Comparison of ENCODE assay signal across 8 cellular contexts in the genomic region with DNA sequence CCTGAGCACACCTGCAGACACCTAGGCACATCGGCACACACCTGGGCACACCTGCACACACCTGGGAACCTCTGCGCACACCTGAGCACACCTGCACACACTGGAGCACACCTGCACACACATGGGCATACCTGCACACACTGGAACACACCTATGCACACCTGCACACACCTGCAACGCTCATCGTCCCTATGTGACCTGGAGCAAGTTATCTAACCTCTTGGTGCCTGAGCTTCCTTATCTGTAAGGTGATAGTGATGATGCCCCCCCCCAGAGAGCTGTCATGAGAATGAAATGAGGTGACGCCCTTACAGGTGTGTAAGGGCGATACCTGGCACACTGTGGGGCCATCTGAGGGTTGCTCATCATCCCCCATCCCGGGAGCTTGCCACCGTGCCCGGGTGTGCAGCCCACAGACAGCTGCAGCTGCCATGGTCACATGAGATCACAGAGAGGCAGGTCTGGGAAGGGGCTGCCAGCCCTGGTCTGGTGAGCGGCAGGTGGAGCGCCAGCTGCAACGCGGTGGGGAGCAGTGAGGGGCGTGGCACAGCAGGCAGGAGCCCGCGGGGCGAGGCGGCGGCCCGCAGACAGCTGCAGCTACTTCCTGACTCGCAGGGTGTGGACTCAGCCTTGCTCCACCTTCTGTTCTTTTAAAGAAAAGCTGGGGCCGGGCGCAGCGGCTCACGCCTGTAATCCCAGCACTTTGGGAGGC. TPM values are rescaled to one million over a fixed set of nuclear protein-coding genes. Genes with fewer than 3 reads are reported as not detected.
DNase-seq lines count a peak whose midpoint lies in the region; ATAC-seq and TF ChIP-seq lines count a peak whose summit lies in the region.

No MANE protein-coding gene starts in this region.

- BruUV-seq in HCT116 (replicated peaks; lab: Mats Ljungman, UMichigan), result no TSS peak

- RAD21 ChIA-PET in HCT116 (lab: Charles Lee; ENCODE audit: low non-redundant PET in 1 of 2, low total read pairs in 2 of 2, uncharacterized antibody in 2 of 2, unreplicated experiment in 2 of 2), result interaction anchor here (0.6 to 1.3 kb wide), 3 partner anchors 14 to 185 kb away, joined by 4 to 6 read pairs (median 4); no protein-coding TSS in a partner anchor

- H3K9me3 ChIP-seq in HCT116 (ENCODE audit: control insufficient read depth in 1 of 2, insufficient read depth in 1 of 2, low read depth in 1 of 2, low read length in 2 of 2), result no peaks in the 10 kb centered on the region; a peak in 1 of 4 replicates

- POLR2A ChIA-PET in HCT116 (lab: Charles Lee), result interaction anchor here (1.2 kb wide), 1 partner anchor 12 kb away, joined by 3 read pairs; no protein-coding TSS in a partner anchor

- peak; percentile 85 for ATAC-seq in HCT116

- TF ChIP-seq POLR2A in HCT116 (IDR thresholded peaks at IDR 0.05; ENCODE audit: borderline replicate concordance, extremely low read depth, insufficient read depth, insufficient read length), result no peak
- no peak for TF ChIP-seq POLR2A in lower leg skin (IDR thresholded peaks at IDR 0.05)

- H3K36me3 Mint-ChIP-seq in chondrocyte (ENCODE audit: low read depth), result peaks cover 3% of the 10 kb centered on the region

- no peaks in the 10 kb centered on the region for H3K79me2 ChIP-seq in HCT116 (ENCODE audit: insufficient read depth, low read length)

- H3K9ac ChIP-seq in HCT116 (ENCODE audit: low read length), result peak overlapping the region; percentile 33; the same call in 1 of the 2 replicates

- H3K4me2 ChIP-seq in HCT116 (ENCODE audit: low read length), result peak overlapping the region; percentile 89

- 11 to 12% methylated on average over 23 to 24 of the region's 25 CpGs for WGBS in lower leg skin, 2 donors

- CTCF ChIA-PET in HCT116 (lab: Charles Lee), result interaction anchor here (1.0 to 2.2 kb wide), 7 partner anchors 14 to 186 kb away, joined by 3 to 22 read pairs (median 5); no protein-coding TSS in a partner anchor

- H3K4me1 Mint-ChIP-seq in chondrocyte (ENCODE audit: low read depth), result peaks cover 22% of the 10 kb centered on the region

- no peaks in the 10 kb centered on the region for H3K27me3 ChIP-seq in HCT116 (ENCODE audit: insufficient read depth, low read length)

- no peaks in the 10 kb centered on the region for H4K20me1 ChIP-seq in HCT116 (ENCODE audit: insufficient read depth)

- H3K27me3 Mint-ChIP-seq in chondrocyte (ENCODE audit: low read depth), result peaks cover 25% of the 10 kb centered on the region

- no peaks in the 10 kb centered on the region for H3K36me3 ChIP-seq in HCT116 (ENCODE audit: control insufficient read depth in 1 of 2, insufficient read depth in 2 of 2, low read length in 2 of 2)

- peak; percentile 92 for DNase-seq in DMS153 (lab: John Stamatoyannopoulos, UW)
- DNase-seq in HCT116 (ENCODE audit: low read depth, low spot score), result peak; percentile 41
- peak; percentile 64 for DNase-seq in NCI-H2029 treated with DMSO at 0.1 percent for 48 hours (lab: John Stamatoyannopoulos, UW)
- peak; percentile 70 for DNase-seq in UCSD-AML1 (lab: John Stamatoyannopoulos, UW; ENCODE audit: unreplicated experiment)
- DNase-seq in chondrocyte (ENCODE audit: low spot score), result no peak
- DNase-seq in retina, result peak; percentile 75
- DNase-seq in head of caudate nucleus, result no peak
- no peak for DNase-seq in lower leg skin (ENCODE audit: low spot score in 2 of 2)

- H3K9me2 ChIP-seq in HCT116 (ENCODE audit: insufficient read depth), result no peaks in the 10 kb centered on the region

- H3K4me3 ChIP-seq in HCT116 (replicated peaks in 1 of 2; ENCODE audit: low read depth in 1 of 2, low read length in 2 of 2), result peak overlapping the region; percentile 28 to 52
- no peak overlapping the region for H3K4me3 ChIP-seq in lower leg skin (ENCODE audit: low read depth, poor library complexity, severe bottlenecking)

- TF ChIP-seq CTCF in HCT116 (IDR thresholded peaks at IDR 0.05 in 2 of 3, conservative IDR thresholded peaks at IDR 0.05 in 1 of 3; ENCODE audit: borderline replicate concordance in 1 of 3, insufficient read depth in 1 of 3, low read depth in 2 of 3, low read length in 2 of 3), result no peak
- peak; percentile 29 for TF ChIP-seq CTCF in chondrocyte (IDR thresholded peaks at IDR 0.05)
- peak in 1 of 3 donors; percentile 17 for TF ChIP-seq CTCF in lower leg skin (IDR thresholded peaks at IDR 0.05)

- intact Hi-C loops in HCT116 (cut with micrococcal nuclease), result loop anchor here (1.0 kb wide), 2 partner anchors 131 to 185 kb away; no protein-coding TSS in a partner anchor
- intact Hi-C loops in head of caudate nucleus (cut with DNase I), result no loop called here
- intact Hi-C loops in lower leg skin (cut with DNase I; ENCODE audit: low total_unique reads), result no loop called here

- H2AFZ ChIP-seq in HCT116 (ENCODE audit: low read depth, low read length, poor library complexity, severe bottlenecking), result peak overlapping the region; percentile 54

- no peak overlapping the region for H3K27ac Mint-ChIP-seq in chondrocyte (ENCODE audit: unreplicated experiment)

- peak overlapping the region; percentile 19 for H3K4me3 Mint-ChIP-seq in chondrocyte (ENCODE audit: unreplicated experiment)

- no peaks in the 10 kb centered on the region for H3K9me3 Mint-ChIP-seq in chondrocyte (ENCODE audit: low read depth)

- peaks cover 14 to 26% of the 10 kb centered on the region in 2 experiments for H3K4me1 ChIP-seq in HCT116 (ENCODE audit: control insufficient read depth in 1 of 2, insufficient read depth in 2 of 2, low read length in 2 of 2)

- no peak for TF ChIP-seq RAD21 in HCT116 (IDR thresholded peaks at IDR 0.05; ENCODE audit: low read depth)

- no peak overlapping the region; the same call in 1 of the 2 replicates for H3K27ac ChIP-seq in HCT116 (ENCODE audit: low read depth, low read length)

TF ChIP-seq in HCT116, 20 proteins besides CTCF, POLR2A, EP300 and RAD21:
- TF ChIP-seq, protein P1, sequence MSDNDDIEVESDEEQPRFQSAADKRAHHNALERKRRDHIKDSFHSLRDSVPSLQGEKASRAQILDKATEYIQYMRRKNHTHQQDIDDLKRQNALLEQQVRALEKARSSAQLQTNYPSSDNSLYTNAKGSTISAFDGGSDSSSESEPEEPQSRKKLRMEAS (IDR thresholded peaks at IDR 0.05), result no peak
- TF ChIP-seq SP1 (IDR thresholded peaks at IDR 0.05; ENCODE audit: low read depth), result no peak; the same call in 1 of the 2 replicates
- TF ChIP-seq EZH2 (IDR thresholded peaks at IDR 0.05), result no peak
- no peak for TF ChIP-seq ZNF274 (IDR thresholded peaks at IDR 0.05; ENCODE audit: low read depth, low read length)
- no peak for TF ChIP-seq FOSL1 (IDR thresholded peaks at IDR 0.05; ENCODE audit: low read depth)
- TF ChIP-seq, protein P2, sequence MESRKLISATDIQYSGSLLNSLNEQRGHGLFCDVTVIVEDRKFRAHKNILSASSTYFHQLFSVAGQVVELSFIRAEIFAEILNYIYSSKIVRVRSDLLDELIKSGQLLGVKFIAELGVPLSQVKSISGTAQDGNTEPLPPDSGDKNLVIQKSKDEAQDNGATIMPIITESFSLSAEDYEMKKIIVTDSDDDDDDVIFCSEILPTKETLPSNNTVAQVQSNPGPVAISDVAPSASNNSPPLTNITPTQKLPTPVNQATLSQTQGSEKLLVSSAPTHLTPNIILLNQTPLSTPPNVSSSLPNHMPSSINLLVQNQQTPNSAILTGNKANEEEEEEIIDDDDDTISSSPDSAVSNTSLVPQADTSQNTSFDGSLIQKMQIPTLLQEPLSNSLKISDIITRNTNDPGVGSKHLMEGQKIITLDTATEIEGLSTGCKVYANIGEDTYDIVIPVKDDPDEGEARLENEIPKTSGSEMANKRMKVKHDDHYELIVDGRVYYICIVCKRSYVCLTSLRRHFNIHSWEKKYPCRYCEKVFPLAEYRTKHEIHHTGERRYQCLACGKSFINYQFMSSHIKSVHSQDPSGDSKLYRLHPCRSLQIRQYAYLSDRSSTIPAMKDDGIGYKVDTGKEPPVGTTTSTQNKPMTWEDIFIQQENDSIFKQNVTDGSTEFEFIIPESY (IDR thresholded peaks at IDR 0.05; ENCODE audit: extremely low read depth, insufficient replicate concordance, low read length), result no peak
- TF ChIP-seq EZH2phosphoT487 (IDR thresholded peaks at IDR 0.05; ENCODE audit: borderline replicate concordance), result no peak
- no peak; the same call in 1 of the 2 replicates for TF ChIP-seq SIN3A (IDR thresholded peaks at IDR 0.05; ENCODE audit: low read depth)

RNA-seq across cellular contexts. Expression of a gene that starts 59.9 kb away (rescaled TPM):
- 124 TPM for total RNA-seq in HCT116 (2021; ENCODE audit: unreplicated experiment)
- polyA plus RNA-seq in HCT116 (2012), result 52.2 and 69.8 TPM in 2 replicates
- total RNA-seq in chondrocyte, result 35.3 to 41.6 TPM (median 41.1 TPM) in 3 replicates
- total RNA-seq in lower leg skin, result 100 to 1,000 TPM in 1 of 4 donors, 10 to 100 TPM in 3; 15.5 to 250 (median 19.6) TPM

Comparison
In these comparisons a context has a peak if more than half of its experiments do, and no peak if none do; other contexts are left out.
1. DNase-seq: peak in DMS153 (single experiment), HCT116 (single experiment), NCI-H2029 treated with DMSO at 0.1 percent for 48 hours (single experiment), UCSD-AML1 (single experiment) and retina (single experiment); none in chondrocyte (single experiment), head of caudate nucleus (0 of 42) and lower leg skin (0 of 2).